In genomic region chr14:74893614-74894091, GRCh38 we compare ENCODE assay signal across 12 cellular contexts. TPM values are rescaled to one million over a fixed set of nuclear protein-coding genes. Genes with fewer than 3 reads are reported as not detected.
DNase-seq lines count a peak whose midpoint lies in the region; ATAC-seq and TF ChIP-seq lines count a peak whose summit lies in the region.
"Had no signal": no experiment of that assay in that cellular context is flagged by ENCODE, and none has a peak within 500 bp of the region (broad histone marks: within the 10 kb centered on the region; RNA-seq: fewer than 3 reads in every experiment).

No MANE protein-coding gene starts in this region.

- no peaks in the 10 kb centered on the region for H3K27me3 ChIP-seq in breast epithelium

- ATAC-seq in GM18861 (IDR thresholded peaks at IDR 0.05; ENCODE audit: unreplicated experiment), result peak; percentile 52
- ATAC-seq in GM21529 (IDR thresholded peaks at IDR 0.05; ENCODE audit: unreplicated experiment), result peak; percentile 64
- ATAC-seq in HG03460 (IDR thresholded peaks at IDR 0.05; ENCODE audit: unreplicated experiment), result peak; percentile 73

- DNase-seq in medulla oblongata (ENCODE audit: extremely low spot score), result peak; percentile 32
- DNase-seq in breast epithelium (ENCODE audit: low spot score in 2 of 2), result no peak
- DNase-seq in RPMI8226, result no peak
- DNase-seq in NCI-H524 treated with DMSO at 0.1 percent for 48 hours (lab: John Stamatoyannopoulos, UW), result no peak
- DNase-seq: activated naive CD4-positive, alpha-beta T cell treated with anti-CD3 and anti-CD28 coated beads, Interleukin-2, amount 50 U/mL, for 16 hours; DND-41; NCI-H1436 treated with DMSO at 0.1 percent for 48 hours; retina had no signal

- intact Hi-C loops in breast epithelium (cut with DNase I; ENCODE audit: low total_unique reads), result no loop called here

- no peak overlapping the region for H3K4me3 ChIP-seq in breast epithelium
- H3K4me3 ChIP-seq: lung had no signal

- no peak for TF ChIP-seq POLR2A in breast epithelium (IDR thresholded peaks at IDR 0.05)

- no peak overlapping the region for H3K27ac ChIP-seq in breast epithelium

- H3K4me1 ChIP-seq in breast epithelium, result no peaks in the 10 kb centered on the region

- TF ChIP-seq CTCF in breast epithelium (IDR thresholded peaks at IDR 0.05), result no peak

- H3K36me3 ChIP-seq in breast epithelium, result peaks cover 28% of the 10 kb centered on the region

- H3K9me3 ChIP-seq in breast epithelium, result no peaks in the 10 kb centered on the region

RNA-seq across cellular contexts. Expression of gene DLST, which starts 11.9 kb away (rescaled TPM):
- total RNA-seq in breast epithelium, result 100 to 1,000 TPM in 1 of 3 donors, 10 to 100 TPM in 2; 73.4 to 104 (median 76.1) TPM

RNA-seq across cellular contexts. Expression of gene PROX2, which starts 17.7 kb away (rescaled TPM):
- not detected for total RNA-seq in breast epithelium

RNA-seq across cellular contexts. Expression of gene RPS6KL1, which starts 29.4 kb away (rescaled TPM):
- 1 to 10 TPM; 2.9 to 5.6 (median 3.3) TPM for total RNA-seq in breast epithelium
